In genomic region chr15:70750203-70750869, GRCh38 we compare ENCODE assay signal across 24 cellular contexts. TPM values are rescaled to one million over a fixed set of nuclear protein-coding genes. Genes with fewer than 3 reads are reported as not detected.
DNase-seq lines count a peak whose midpoint lies in the region; ATAC-seq and TF ChIP-seq lines count a peak whose summit lies in the region.
"Had no signal": no experiment of that assay in that cellular context is flagged by ENCODE, and none has a peak within 500 bp of the region (broad histone marks: within the 10 kb centered on the region; RNA-seq: fewer than 3 reads in every experiment).

No MANE protein-coding gene starts in this region.

- no peak for TF ChIP-seq CTCF in cardiac muscle cell (IDR thresholded peaks at IDR 0.05; ENCODE audit: low read depth, low read length)
- no peak for TF ChIP-seq CTCF in IMR-90 (conservative IDR thresholded peaks at IDR 0.05; ENCODE audit: low read depth, low read length)
- TF ChIP-seq CTCF in chondrocyte (IDR thresholded peaks at IDR 0.05): no peak
- TF ChIP-seq CTCF in gastrocnemius medialis (IDR thresholded peaks at IDR 0.05 in 4 of 5, conservative IDR thresholded peaks at IDR 0.05 in 1 of 5): no peak
- TF ChIP-seq CTCF in GM13976 (IDR thresholded peaks at IDR 0.05; ENCODE audit: borderline replicate concordance, control extremely low read depth, extremely low read depth, insufficient read depth, missing control alignments): no peak

- no peak overlapping the region for H4K91ac ChIP-seq in IMR-90 (ENCODE audit: insufficient read depth, low read depth, low read length)

- WGBS in IMR-90 (ENCODE audit: extremely low coverage in 2 of 2, insufficient read length in 1 of 2), 2 experiments: 100% methylated on average over 2 of the region's 8 CpGs; no CpG with 5 or more reads in 1 of the 2 experiments

- BruUV-seq in IMR-90 (replicated peaks; lab: Mats Ljungman, UMichigan): no TSS peak

- no peaks in the 10 kb centered on the region for H3K36me3 ChIP-seq in cardiac muscle cell
- H3K36me3 ChIP-seq in IMR-90 (ENCODE audit: control insufficient read depth, insufficient read depth, low read length): no peaks in the 10 kb centered on the region
- H3K36me3 ChIP-seq in gastrocnemius medialis: no peaks in the 10 kb centered on the region
- H3K36me3 ChIP-seq in HAP-1 (replicated peaks): no peaks in the 10 kb centered on the region
- H3K36me3 ChIP-seq: BLaER1 treated with 17β-estradiol and CSF1 and Interleukin-3, amounts not matched to agents 10 nM and 100 nM had no signal

- 0 out of 2 replicates have a peak overlapping the region, but pooled peaks have one; percentile 44 for H3K23ac ChIP-seq in IMR-90 (ENCODE audit: low read depth, low read length)

- peaks cover 35% of the 10 kb centered on the region for H4K20me1 ChIP-seq in IMR-90 (ENCODE audit: insufficient read depth, low read length)
- H4K20me1 ChIP-seq: BLaER1 treated with 17β-estradiol and CSF1 and Interleukin-3, amounts not matched to agents 10 nM and 100 nM had no signal

- no peak overlapping the region for H2BK20ac ChIP-seq in IMR-90 (ENCODE audit: low read depth, low read length)

- no peak for TF ChIP-seq RAD21 in IMR-90 (IDR thresholded peaks at IDR 0.05; ENCODE audit: low read length)

- H3K14ac ChIP-seq in IMR-90 (replicated peaks; ENCODE audit: low read depth, low read length): no peak overlapping the region

- H3K56ac ChIP-seq in IMR-90 (ENCODE audit: extremely low read depth, insufficient read depth, low read length): no peak overlapping the region

- H2BK15ac ChIP-seq in IMR-90 (ENCODE audit: low read depth, low read length): no peak overlapping the region

- peaks cover 10 to 55% of the 10 kb centered on the region in 2 experiments for H3K79me1 ChIP-seq in IMR-90 (ENCODE audit: low read depth in 1 of 2, low read length in 2 of 2)

- H3K27ac ChIP-seq in cardiac muscle cell (peak overlapping the region; percentile 0), IMR-90 (ENCODE audit: insufficient read depth, low read length) (no peak overlapping the region), gastrocnemius medialis (peak overlapping the region; percentile 81 to 95 (median 91))
- H3K27ac ChIP-seq: 22Rv1; BLaER1 treated with 17β-estradiol and CSF1 and Interleukin-3, amounts not matched to agents 10 nM and 100 nM; PC-9; RWPE1 had no signal

- POLR2A ChIA-PET in IMR-90 (lab: Charles Lee; ENCODE audit: unreplicated experiment): interaction anchor here (0.5 kb wide), 1 partner anchor 62 kb away, joined by 9 read pairs; no protein-coding TSS in a partner anchor

- dilution Hi-C loops in IMR-90 (cut with HindIII; ENCODE audit: low sequenced_read_pairs, unreplicated experiment): no loop called here

- in situ Hi-C loops in IMR-90 (cut with MboI; ENCODE audit: low sequenced_read_pairs) (no loop called here), gastrocnemius medialis (cut with MboI; ENCODE audit: low sequenced_read_pairs in 4 of 4) (no loop called here), GM13976 (cut with MboI; ENCODE audit: low sequenced_read_pairs, unreplicated experiment) (no loop called here), HAP-1 (cut with MboI; ENCODE audit: low sequenced_read_pairs) (no loop called here)

- no peak overlapping the region for H3K9ac ChIP-seq in IMR-90 (ENCODE audit: low read depth, low read length)
- H3K9ac ChIP-seq: BLaER1 treated with 17β-estradiol and CSF1 and Interleukin-3, amounts not matched to agents 10 nM and 100 nM had no signal

- H3K27ac Mint-ChIP-seq in chondrocyte (ENCODE audit: unreplicated experiment): peak overlapping the region; percentile 28
- H3K27ac Mint-ChIP-seq: CD8-positive, alpha-beta T cell; GM23338; IgD-negative memory B cell had no signal

- no peak overlapping the region for H3K4me2 ChIP-seq in IMR-90 (ENCODE audit: low read depth, low read length)
- H3K4me2 ChIP-seq: BLaER1 treated with 17β-estradiol and CSF1 and Interleukin-3, amounts not matched to agents 10 nM and 100 nM; GM23338; PC-9 had no signal

- H4K8ac ChIP-seq in IMR-90 (ENCODE audit: low read depth in 2 of 2, low read length in 2 of 2): no peak overlapping the region

- CTCF ChIA-PET in IMR-90 (lab: Yijun Ruan, JAX): interaction anchor here (0.7 kb wide), 1 partner anchor 42 kb away, joined by 3 read pairs; no protein-coding TSS in a partner anchor

- H2AFZ ChIP-seq in IMR-90 (replicated peaks; ENCODE audit: low read length, poor library complexity): no peak overlapping the region
- H2AFZ ChIP-seq: GM23338, PC-9 had no signal

- H3K4me1 ChIP-seq in cardiac muscle cell (ENCODE audit: low read depth) (peaks cover 27% of the 10 kb centered on the region), IMR-90 (ENCODE audit: control insufficient read depth, insufficient read depth, low read length) (peaks cover 6% of the 10 kb centered on the region), gastrocnemius medialis (peaks cover 66 to 76% of the 10 kb centered on the region in 2 donors), HAP-1 (peaks cover 9% of the 10 kb centered on the region)

- peaks cover 14% of the 10 kb centered on the region for H3K9me1 ChIP-seq in IMR-90 (ENCODE audit: insufficient read depth, low read length)

- no peak for TF ChIP-seq POLR2A in IMR-90 (IDR thresholded peaks at IDR 0.05; ENCODE audit: low read depth, low read length)
- TF ChIP-seq POLR2A in gastrocnemius medialis (IDR thresholded peaks at IDR 0.05): no peak

- no peak overlapping the region for H2AK5ac ChIP-seq in IMR-90 (ENCODE audit: low read depth, low read length)

- intact Hi-C loops in cardiac septum (cut with DNase I) (no loop called here), IMR-90 (cut with micrococcal nuclease) (no loop called here), gastrocnemius medialis (cut with DNase I; ENCODE audit: low total_unique reads) (no loop called here)

- H3K18ac ChIP-seq in IMR-90 (ENCODE audit: low read depth, low read length): no peak overlapping the region

- no peak overlapping the region for H4K5ac ChIP-seq in IMR-90 (ENCODE audit: low read depth, low read length)

- DNase-seq in cardiac muscle cell (ENCODE audit: low read depth in 1 of 2, low spot score in 1 of 2): no peak
- no peak for DNase-seq in cardiac septum (ENCODE audit: low spot score)
- no peak for DNase-seq in IMR-90
- DNase-seq in chondrocyte (ENCODE audit: low spot score): no peak
- no peak for DNase-seq in gastrocnemius medialis
- DNase-seq in AG08396 (ENCODE audit: low spot score): no peak
- no peak for DNase-seq in GM13976 (ENCODE audit: low spot score)
- DNase-seq in HAP-1 (ENCODE audit: low spot score in 2 of 2): no peak
- DNase-seq: ACHN; CD8-positive, alpha-beta T cell; DND-41; HCEC 1CT; NCI-H1105; NCI-H146; NCI-H2029; NCI-H2227 treated with DMSO at 0.1 percent for 48 hours; NCI-H510A; PC-9 had no signal

- no peak overlapping the region for H2BK120ac ChIP-seq in IMR-90 (ENCODE audit: low read depth, low read length)

- H3K4me3 Mint-ChIP-seq in chondrocyte (ENCODE audit: unreplicated experiment): no peak overlapping the region
- H3K4me3 Mint-ChIP-seq: CD8-positive, alpha-beta T cell; GM23338 had no signal

- no peak overlapping the region for H3K4me3 ChIP-seq in cardiac muscle cell
- H3K4me3 ChIP-seq in IMR-90 (ENCODE audit: insufficient read depth, low read depth, low read length): no peak overlapping the region
- no peak overlapping the region for H3K4me3 ChIP-seq in gastrocnemius medialis
- no peak overlapping the region for H3K4me3 ChIP-seq in HAP-1
- H3K4me3 ChIP-seq: BLaER1 treated with 17β-estradiol and CSF1 and Interleukin-3, amounts not matched to agents 10 nM and 100 nM; GM12878; GM23338; PC-9 had no signal

- H3K9me3 ChIP-seq in cardiac muscle cell (ENCODE audit: low read depth) (no peaks in the 10 kb centered on the region), IMR-90 (ENCODE audit: control insufficient read depth, insufficient read depth, low read length) (no peaks in the 10 kb centered on the region), gastrocnemius medialis (no peaks in the 10 kb centered on the region), HAP-1 (no peaks in the 10 kb centered on the region)
- H3K9me3 ChIP-seq: BLaER1 treated with 17β-estradiol and CSF1 and Interleukin-3, amounts not matched to agents 10 nM and 100 nM had no signal

- H3K27me3 Mint-ChIP-seq in chondrocyte (ENCODE audit: low read depth): no peaks in the 10 kb centered on the region

- ATAC-seq in IMR-90 (ENCODE audit: low read depth): no peak
- no peak for ATAC-seq in gastrocnemius medialis
- ATAC-seq: CD8-positive, alpha-beta T cell; GM12878; GM23338 had no signal

- H2AK9ac ChIP-seq in IMR-90 (replicated peaks; ENCODE audit: low read depth, low read length, poor library complexity): no peak overlapping the region

- H3K9me3 Mint-ChIP-seq in chondrocyte (ENCODE audit: low read depth): no peaks in the 10 kb centered on the region
- H3K9me3 Mint-ChIP-seq: CD8-positive, alpha-beta T cell; GM23338; IgD-negative memory B cell had no signal

- H3K4me1 Mint-ChIP-seq in chondrocyte (ENCODE audit: low read depth): peaks cover 81% of the 10 kb centered on the region

- H3K4ac ChIP-seq in IMR-90 (ENCODE audit: low read depth, low read length): no peak overlapping the region

- no peak overlapping the region for H2BK5ac ChIP-seq in IMR-90 (ENCODE audit: low read depth, low read length, poor library complexity, severe bottlenecking)

- peaks cover 7% of the 10 kb centered on the region for H3K36me3 Mint-ChIP-seq in chondrocyte (ENCODE audit: low read depth)
- H3K36me3 Mint-ChIP-seq: CD8-positive, alpha-beta T cell had no signal

- no peaks in the 10 kb centered on the region for H3K27me3 ChIP-seq in cardiac muscle cell
- no peaks in the 10 kb centered on the region for H3K27me3 ChIP-seq in IMR-90 (ENCODE audit: control insufficient read depth, insufficient read depth, low read length)
- H3K27me3 ChIP-seq in gastrocnemius medialis: no peaks in the 10 kb centered on the region
- H3K27me3 ChIP-seq in HAP-1 (ENCODE audit: low read depth): no peaks in the 10 kb centered on the region
- H3K27me3 ChIP-seq: BLaER1 treated with 17β-estradiol and CSF1 and Interleukin-3, amounts not matched to agents 10 nM and 100 nM had no signal

TF ChIP-seq in IMR-90, 13 proteins besides CTCF, POLR2A, EP300 and RAD21:
- TF ChIP-seq SMC3 (IDR thresholded peaks at IDR 0.05; ENCODE audit: low read depth, low read length) (no peak), MAZ (IDR thresholded peaks at IDR 0.05; ENCODE audit: borderline replicate concordance, low read depth, low read length) (no peak), CEBPB (IDR thresholded peaks at IDR 0.05; ENCODE audit: low read depth, low read length) (no peak), MXI1 (IDR thresholded peaks at IDR 0.05; ENCODE audit: borderline replicate concordance, low read depth, low read length) (no peak)
TF ChIP-seq in IMR-90: peak in this region for 0.

RNA-seq across cellular contexts. Expression of gene UACA, which starts 13.0 kb away (rescaled TPM):
- total RNA-seq in cardiac muscle cell: 58.7 and 127 TPM in 2 replicates
- polyA plus RNA-seq in cardiac muscle cell: 155 and 297 TPM in 2 replicates
- 78.0 TPM for total RNA-seq in cardiac septum
- 505 and 507 TPM in 2 replicates for total RNA-seq in IMR-90 (2012; rRNA removed)
- polyA plus RNA-seq in IMR-90 (2012; rRNA removed): 127 and 156 TPM in 2 replicates
- polyA plus RNA-seq in IMR-90 (2012; cell fraction: cytosol; rRNA removed): 34.2 and 47.8 TPM in 2 replicates
- polyA plus RNA-seq in IMR-90 (2012; cell fraction: nucleus; rRNA removed; ENCODE audit: low replicate concordance): 121 and 277 TPM in 2 replicates
- total RNA-seq in chondrocyte: 171 to 275 TPM (median 249 TPM) in 3 replicates
- total RNA-seq in gastrocnemius medialis: 100 to 1,000 TPM; 101 to 192 (median 127) TPM
